Comparison of ENCODE assay signal across 20 cellular contexts in genomic region chr2:138942466-138942865, GRCh38.
DNase-seq lines count a peak whose midpoint lies in the region; ATAC-seq and TF ChIP-seq lines count a peak whose summit lies in the region.
"Had no signal": no experiment of that assay in that cellular context is flagged by ENCODE, and none has a peak within 500 bp of the region (broad histone marks: within the 10 kb centered on the region; RNA-seq: fewer than 3 reads in every experiment).

No MANE protein-coding gene starts in this region.

- H3K4me3 Mint-ChIP-seq in H9, result no peak overlapping the region
- H3K4me3 Mint-ChIP-seq in stimulated activated effector memory CD8-positive, alpha-beta T cell treated with anti-CD3 and anti-CD28 coated beads, Interleukin-12 subunit alpha, Interleukin-12 subunit beta, amount 100 ng/mL, for 72 hours, result no peak overlapping the region
- H3K4me3 Mint-ChIP-seq: CD4-positive, alpha-beta memory T cell; IgD-negative memory B cell had no signal

- H2BK120ac ChIP-seq in H9 (ENCODE audit: low read depth, low read length, poor library complexity, severe bottlenecking), result no peak overlapping the region

- DNase-seq in CMK (ENCODE audit: low read depth), result peak; percentile 22
- DNase-seq in H9, result peak; percentile 39
- DNase-seq in iPS-NIHi7 (ENCODE audit: extremely low spot score), result peak; percentile 16
- DNase-seq in Right ventricle myocardium superior, result no peak
- DNase-seq in stimulated activated effector memory CD8-positive, alpha-beta T cell treated with anti-CD3 and anti-CD28 coated beads, Interleukin-12 subunit alpha, Interleukin-12 subunit beta, amount 100 ng/mL, for 72 hours (ENCODE audit: low spot score in 2 of 2), result no peak
- DNase-seq in posterior vena cava (ENCODE audit: low spot score), result no peak
- DNase-seq in MG63, result no peak
- DNase-seq: CD4-positive, alpha-beta memory T cell; DMS79; Karpas-422; NCI-H1092 treated with DMSO at 0.1 percent for 48 hours; NCI-H2107; NCI-H510A; Peyer's patch had no signal

- no peaks in the 10 kb centered on the region for H3F3A ChIP-seq in OCI-LY1 (ENCODE audit: insufficient read depth, low read length)

- no peaks in the 10 kb centered on the region for H3K27me3 Mint-ChIP-seq in H9 (ENCODE audit: low read depth)
- H3K27me3 Mint-ChIP-seq: CD4-positive, alpha-beta memory T cell; IgD-negative memory B cell had no signal

- H3K27ac Mint-ChIP-seq in H9, result no peak overlapping the region
- H3K27ac Mint-ChIP-seq in stimulated activated effector memory CD8-positive, alpha-beta T cell treated with anti-CD3 and anti-CD28 coated beads, Interleukin-12 subunit alpha, Interleukin-12 subunit beta, amount 100 ng/mL, for 72 hours, result no peak overlapping the region
- H3K27ac Mint-ChIP-seq: CD4-positive, alpha-beta memory T cell; IgD-negative memory B cell had no signal

- peaks cover 11% of the 10 kb centered on the region in 2 experiments for H3K9me3 Mint-ChIP-seq in H9
- H3K9me3 Mint-ChIP-seq in stimulated activated effector memory CD8-positive, alpha-beta T cell treated with anti-CD3 and anti-CD28 coated beads, Interleukin-12 subunit alpha, Interleukin-12 subunit beta, amount 100 ng/mL, for 72 hours, result peaks cover 12% of the 10 kb centered on the region

- H3K4me3 ChIP-seq in OCI-LY1 (ENCODE audit: low read depth, low read length, poor library complexity, severe bottlenecking), result no peak overlapping the region
- H3K4me3 ChIP-seq in MG63, result no peak overlapping the region
- H3K4me3 ChIP-seq: A549, HAP-1, Peyer's patch, SK-N-MC had no signal

- 0 out of 4 replicates have a peak, but pooled peaks cover 0 to 4% of the 10 kb centered on the region in 2 experiments for H3K4me1 Mint-ChIP-seq in H9
- no peaks in the 10 kb centered on the region for H3K4me1 Mint-ChIP-seq in stimulated activated effector memory CD8-positive, alpha-beta T cell treated with anti-CD3 and anti-CD28 coated beads, Interleukin-12 subunit alpha, Interleukin-12 subunit beta, amount 100 ng/mL, for 72 hours
- H3K4me1 Mint-ChIP-seq: CD4-positive, alpha-beta memory T cell; IgD-negative memory B cell had no signal

- no peak overlapping the region for H2AK5ac ChIP-seq in H9 (ENCODE audit: insufficient read length, low read length)

- H2BK15ac ChIP-seq in H9 (ENCODE audit: low read depth, low read length), result no peak overlapping the region

- H3K14ac ChIP-seq in H9 (ENCODE audit: insufficient read depth, low read length), result no peak overlapping the region; the same call in 1 of the 2 replicates

- H4K5ac ChIP-seq in H9 (ENCODE audit: insufficient read length, low read depth, low read length), result no peak overlapping the region

- no peak overlapping the region for H3K18ac ChIP-seq in H9 (ENCODE audit: insufficient read length, low read depth, low read length)

- no peak overlapping the region for H3K56ac ChIP-seq in H9 (ENCODE audit: insufficient read length, low read depth, low read length)

- no peak overlapping the region for H2BK5ac ChIP-seq in H9 (ENCODE audit: insufficient read length, low read length)

- H3K27ac ChIP-seq in H9 (ENCODE audit: insufficient read length, low read depth, low read length), result no peak overlapping the region
- no peak overlapping the region for H3K27ac ChIP-seq in OCI-LY1 (ENCODE audit: low read depth, low read length, poor library complexity, severe bottlenecking)
- H3K27ac ChIP-seq: A549, Peyer's patch, SK-N-MC had no signal

- ATAC-seq in Right ventricle myocardium superior (ENCODE audit: poor library complexity), result no peak
- ATAC-seq in stimulated activated effector memory CD8-positive, alpha-beta T cell treated with anti-CD3 and anti-CD28 coated beads, Interleukin-12 subunit alpha, Interleukin-12 subunit beta, amount 100 ng/mL, for 72 hours, result no peak
- ATAC-seq: A549, Right ventricle myocardium inferior had no signal

- H2BK20ac ChIP-seq in H9 (ENCODE audit: low read depth, low read length, poor library complexity, severe bottlenecking), result no peak overlapping the region

- H3K36me3 Mint-ChIP-seq in H9 (ENCODE audit: insufficient read depth in 1 of 3, low read depth in 3 of 3), result peaks cover 0 to 11% (median 3%) of the 10 kb centered on the region in 3 experiments; a peak in 3 of 7 replicates
- no peaks in the 10 kb centered on the region for H3K36me3 Mint-ChIP-seq in stimulated activated effector memory CD8-positive, alpha-beta T cell treated with anti-CD3 and anti-CD28 coated beads, Interleukin-12 subunit alpha, Interleukin-12 subunit beta, amount 100 ng/mL, for 72 hours
- H3K36me3 Mint-ChIP-seq: CD4-positive, alpha-beta memory T cell; IgD-negative memory B cell had no signal

- peak overlapping the region; percentile 25 for H2AFZ ChIP-seq in H9 (ENCODE audit: low read length)
- no peak overlapping the region for H2AFZ ChIP-seq in OCI-LY1 (ENCODE audit: low read length)

- no peak overlapping the region for H3K4ac ChIP-seq in H9 (ENCODE audit: low read depth, low read length)

- no peak overlapping the region for H3K23ac ChIP-seq in H9 (ENCODE audit: insufficient read length, low read depth, low read length)

- H3K9ac ChIP-seq in H9 (ENCODE audit: extremely low read depth, insufficient read length, low read length), result no peak overlapping the region
- H3K9ac ChIP-seq in OCI-LY1 (ENCODE audit: low read length), result no peak overlapping the region

- H3K27me3 ChIP-seq in H9 (ENCODE audit: insufficient read depth, low read length) (no peaks in the 10 kb centered on the region), OCI-LY1 (ENCODE audit: insufficient read depth, low read length) (no peaks in the 10 kb centered on the region), MG63 (no peaks in the 10 kb centered on the region)
- H3K27me3 ChIP-seq: Peyer's patch had no signal

- no peak overlapping the region for H3K4me2 ChIP-seq in H9 (ENCODE audit: insufficient read depth, insufficient read length, low read length)
- peak overlapping the region; percentile 41; the same call in 1 of the 2 replicates for H3K4me2 ChIP-seq in OCI-LY1 (ENCODE audit: low read length)
- H3K4me2 ChIP-seq: A549 had no signal

- no CpG with 5 or more reads among the region's 6 CpGs for WGBS in H9 (ENCODE audit: extremely low coverage, insufficient read length, low lambda C conversion rate)

- H3K9me3 ChIP-seq in H9 (ENCODE audit: control insufficient read depth, low read depth, low read length) (no peaks in the 10 kb centered on the region), OCI-LY1 (ENCODE audit: low read length) (no peaks in the 10 kb centered on the region), MG63 (peaks cover 3% of the 10 kb centered on the region)
- H3K9me3 ChIP-seq: A549, HAP-1, Peyer's patch had no signal

- no peaks in the 10 kb centered on the region for H3K36me3 ChIP-seq in OCI-LY1 (ENCODE audit: insufficient read depth, low read length)
- H3K36me3 ChIP-seq in MG63, result no peaks in the 10 kb centered on the region
- H3K36me3 ChIP-seq: HAP-1, Peyer's patch had no signal

- TF ChIP-seq CTCF in H9 (conservative IDR thresholded peaks at IDR 0.05) (no peak), OCI-LY1 (IDR thresholded peaks at IDR 0.05; ENCODE audit: low read length) (no peak)

- no peaks in the 10 kb centered on the region for H3K9me2 ChIP-seq in OCI-LY1 (ENCODE audit: low read depth, low read length)

- H3T11ph ChIP-seq in H9 (ENCODE audit: low read length), result no peak overlapping the region

- H2BK12ac ChIP-seq in H9 (ENCODE audit: insufficient read length, low read depth, low read length), result no peak overlapping the region

- H4K8ac ChIP-seq in H9 (replicated peaks; ENCODE audit: insufficient read length, low read depth, low read length), result no peak overlapping the region

- no peaks in the 10 kb centered on the region for H4K20me1 ChIP-seq in H9 (ENCODE audit: control insufficient read depth, insufficient read depth, insufficient read length)
- no peaks in the 10 kb centered on the region for H4K20me1 ChIP-seq in OCI-LY1 (ENCODE audit: insufficient read depth, low read length)

- H3K79me2 ChIP-seq in H9 (ENCODE audit: insufficient read depth, low read length) (no peaks in the 10 kb centered on the region), OCI-LY1 (ENCODE audit: insufficient read depth, low read length) (no peaks in the 10 kb centered on the region)

- no peak overlapping the region for H4K91ac ChIP-seq in H9 (ENCODE audit: insufficient read length, low read depth, low read length)

- no peaks in the 10 kb centered on the region for H3K23me2 ChIP-seq in H9 (ENCODE audit: insufficient read length, low read depth, low read length, poor library complexity, severe bottlenecking)

- H3K4me1 ChIP-seq in H9 (ENCODE audit: insufficient read depth, low read length), result no peaks in the 10 kb centered on the region
- H3K4me1 ChIP-seq in OCI-LY1 (ENCODE audit: insufficient read depth, low read length, severe bottlenecking), result peaks cover 9% of the 10 kb centered on the region
- H3K4me1 ChIP-seq: A549, HAP-1, Peyer's patch had no signal

- intact Hi-C loops in Right ventricle myocardium superior (cut with DNase I) (no loop called here), posterior vena cava (cut with DNase I) (no loop called here)

- H3K79me1 ChIP-seq in H9 (ENCODE audit: insufficient read depth, low read depth, low read length, poor library complexity, severe bottlenecking), result no peaks in the 10 kb centered on the region

Comparison
In these comparisons a context has a peak if more than half of its experiments do, and no peak if none do; other contexts are left out.
1. DNase-seq: peak in CMK (single experiment), H9 (single experiment) and iPS-NIHi7 (single experiment); none in Right ventricle myocardium superior (single experiment), stimulated activated effector memory CD8-positive, alpha-beta T cell treated with anti-CD3 and anti-CD28 coated beads, Interleukin-12 subunit alpha, Interleukin-12 subunit beta, amount 100 ng/mL, for 72 hours (0 of 2), posterior vena cava (single experiment) and MG63 (single experiment).